Comparison of ENCODE assay signal across 9 cellular contexts in the genomic region with DNA sequence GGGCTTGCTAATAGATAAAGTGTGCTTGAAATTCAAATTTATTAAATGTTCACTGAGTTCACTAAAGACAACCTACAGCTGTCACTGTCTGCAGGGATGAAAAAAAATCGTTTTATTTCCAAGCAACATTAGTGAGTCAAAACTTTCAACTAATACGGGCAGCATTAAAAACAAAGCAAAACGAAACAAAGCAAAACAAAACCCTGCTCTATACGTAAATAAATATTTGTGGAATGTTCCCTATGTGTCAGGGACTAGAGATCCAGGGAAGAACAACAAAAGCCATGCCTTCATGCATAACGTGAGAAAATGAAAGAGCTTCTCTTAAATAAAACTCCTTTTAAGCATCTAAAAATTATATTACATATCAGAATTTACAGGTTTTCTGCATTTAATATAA. TPM values are rescaled to one million over a fixed set of nuclear protein-coding genes. Genes with fewer than 3 reads are reported as not detected.
DNase-seq lines count a peak whose midpoint lies in the region; ATAC-seq, FAIRE-seq and TF ChIP-seq lines count a peak whose summit lies in the region.
"Had no signal": no experiment of that assay in that cellular context is flagged by ENCODE, and none has a peak within 500 bp of the region (broad histone marks: within the 10 kb centered on the region; RNA-seq: fewer than 3 reads in every experiment).

No MANE protein-coding gene starts in this region.

- no peak overlapping the region for H2AK9ac ChIP-seq in IMR-90 (replicated peaks; ENCODE audit: low read depth, low read length, poor library complexity)

- peaks cover 11% of the 10 kb centered on the region for H3K4me1 ChIP-seq in CD4-positive, alpha-beta memory T cell (ENCODE audit: insufficient read depth, low read length)
- H3K4me1 ChIP-seq in IMR-90 (ENCODE audit: control insufficient read depth, insufficient read depth, low read length) (no peaks in the 10 kb centered on the region), endothelial cell of umbilical vein (ENCODE audit: control insufficient read depth, extremely low read depth, insufficient read depth, low read length) (peaks cover 3% of the 10 kb centered on the region), osteoblast (ENCODE audit: insufficient read depth, low read length) (peaks cover 2% of the 10 kb centered on the region)

- no peak overlapping the region for H2AK5ac ChIP-seq in IMR-90 (ENCODE audit: low read depth, low read length)

- no peaks in the 10 kb centered on the region for H3K36me3 ChIP-seq in CD4-positive, alpha-beta memory T cell (ENCODE audit: insufficient read depth, low read length)
- H3K36me3 ChIP-seq in IMR-90 (ENCODE audit: control insufficient read depth, insufficient read depth, low read length) (no peaks in the 10 kb centered on the region), endothelial cell of umbilical vein (ENCODE audit: control insufficient read depth in 2 of 2, extremely low read depth in 1 of 2, insufficient read depth in 2 of 2, low read length in 2 of 2) (no peaks in the 10 kb centered on the region), osteoblast (ENCODE audit: insufficient read depth, low read length) (no peaks in the 10 kb centered on the region)
- H3K36me3 ChIP-seq: neutrophil had no signal

- H3K9ac ChIP-seq in IMR-90 (ENCODE audit: low read depth, low read length) = no peak overlapping the region
- peak overlapping the region; percentile 33 for H3K9ac ChIP-seq in endothelial cell of umbilical vein (replicated peaks; ENCODE audit: extremely low read depth, insufficient read depth, low read length)

- in situ Hi-C loops in IMR-90 (cut with MboI; ENCODE audit: low sequenced_read_pairs) = no loop called here

- H4K8ac ChIP-seq in IMR-90 (ENCODE audit: low read depth in 2 of 2, low read length in 2 of 2) = no peak overlapping the region

- H3K27ac ChIP-seq in CD4-positive, alpha-beta memory T cell (ENCODE audit: low read depth, low read length) = no peak overlapping the region
- no peak overlapping the region for H3K27ac ChIP-seq in IMR-90 (ENCODE audit: insufficient read depth, low read length)
- H3K27ac ChIP-seq in endothelial cell of umbilical vein (ENCODE audit: insufficient read depth, low read depth, low read length) = no peak overlapping the region
- no peak overlapping the region for H3K27ac ChIP-seq in osteoblast (ENCODE audit: low read depth, low read length)
- H3K27ac ChIP-seq: neutrophil had no signal

- no peak overlapping the region for H2BK120ac ChIP-seq in IMR-90 (ENCODE audit: low read depth, low read length)

- H3K4me1 Mint-ChIP-seq in CD4-positive, alpha-beta memory T cell = peaks cover 8 to 25% (median 15%) of the 10 kb centered on the region in 4 donors

- H3K56ac ChIP-seq in IMR-90 (ENCODE audit: extremely low read depth, insufficient read depth, low read length) = no peak overlapping the region

- H2AFZ ChIP-seq in IMR-90 (replicated peaks; ENCODE audit: low read length, poor library complexity) (no peak overlapping the region), endothelial cell of umbilical vein (ENCODE audit: low read depth, low read length) (peak overlapping the region; percentile 91), osteoblast (ENCODE audit: low read length) (peak overlapping the region; percentile 96)

- no peak for FAIRE-seq in endothelial cell of umbilical vein (lab: Jason Lieb, UNC)

- no peak overlapping the region for H2BK20ac ChIP-seq in IMR-90 (ENCODE audit: low read depth, low read length)

- H4K5ac ChIP-seq in IMR-90 (ENCODE audit: low read depth, low read length) = no peak overlapping the region

- H3K9me1 ChIP-seq in IMR-90 (ENCODE audit: insufficient read depth, low read length) (no peaks in the 10 kb centered on the region), endothelial cell of umbilical vein (replicated peaks; ENCODE audit: control insufficient read depth, extremely low read depth, insufficient read depth, low read length) (no peaks in the 10 kb centered on the region)

- no peaks in the 10 kb centered on the region for H3K79me1 ChIP-seq in IMR-90 (ENCODE audit: low read depth in 1 of 2, low read length in 2 of 2)

- H4K20me1 ChIP-seq in IMR-90 (ENCODE audit: insufficient read depth, low read length) (no peaks in the 10 kb centered on the region), endothelial cell of umbilical vein (replicated peaks; ENCODE audit: control insufficient read depth, extremely low read depth, insufficient read depth, low read length) (no peaks in the 10 kb centered on the region), osteoblast (ENCODE audit: insufficient read depth, low read length) (no peaks in the 10 kb centered on the region)

- dilution Hi-C loops in IMR-90 (cut with HindIII; ENCODE audit: low sequenced_read_pairs, unreplicated experiment) = no loop called here
- dilution Hi-C loops in endothelial cell of umbilical vein (cut with MboI; ENCODE audit: extremely low pct_ligation_motif_present, low sequenced_read_pairs) = no loop called here

- WGBS in IMR-90 (ENCODE audit: extremely low coverage in 2 of 2, insufficient read length in 1 of 2), 2 experiments = no CpG with 5 or more reads among the region's 5 CpGs

- no peak overlapping the region for H3K27ac Mint-ChIP-seq in CD4-positive, alpha-beta memory T cell

- no peak overlapping the region for H3K18ac ChIP-seq in IMR-90 (ENCODE audit: low read depth, low read length)

- H3K4me3 Mint-ChIP-seq in CD4-positive, alpha-beta memory T cell = peak overlapping the region in 7 of 8 donors; percentile 9 to 72 (median 58)

- no peaks in the 10 kb centered on the region for H3K9me3 ChIP-seq in CD4-positive, alpha-beta memory T cell (ENCODE audit: control insufficient read depth in 1 of 2, low read length in 2 of 2)
- H3K9me3 ChIP-seq in IMR-90 (ENCODE audit: control insufficient read depth, insufficient read depth, low read length) (no peaks in the 10 kb centered on the region), endothelial cell of umbilical vein (replicated peaks; ENCODE audit: control insufficient read depth, insufficient read depth, low read length) (no peaks in the 10 kb centered on the region), osteoblast (ENCODE audit: low read depth, low read length) (no peaks in the 10 kb centered on the region)
- H3K9me3 ChIP-seq: neutrophil had no signal

- H4K91ac ChIP-seq in IMR-90 (ENCODE audit: insufficient read depth, low read depth, low read length) = no peak overlapping the region

- TF ChIP-seq CTCF in IMR-90 (conservative IDR thresholded peaks at IDR 0.05; ENCODE audit: low read depth, low read length) (no peak), endothelial cell of umbilical vein (IDR thresholded peaks at IDR 0.05; ENCODE audit: extremely low read depth in 1 of 2, insufficient read depth in 1 of 2, low read depth in 1 of 2, low read length in 2 of 2) (no peak), osteoblast (IDR thresholded peaks at IDR 0.05; ENCODE audit: extremely low read depth, low read depth, low read length) (no peak)

- no peak overlapping the region for H3K4ac ChIP-seq in IMR-90 (ENCODE audit: low read depth, low read length)

- no peak overlapping the region for H2BK15ac ChIP-seq in IMR-90 (ENCODE audit: low read depth, low read length)

- no peak overlapping the region for H3K14ac ChIP-seq in IMR-90 (replicated peaks; ENCODE audit: low read depth, low read length)

- CTCF ChIA-PET in CD4-positive, alpha-beta memory T cell (lab: Charles Lee; ENCODE audit: partially characterized antibody) = no interaction called here
- CTCF ChIA-PET in IMR-90 (lab: Yijun Ruan, JAX) = no interaction called here
- CTCF ChIA-PET in endothelial cell of umbilical vein (lab: Charles Lee) = interaction anchor here (1.0 to 1.7 kb wide), 4 partner anchors 8 to 29 kb away, joined by 3 to 5 read pairs (median 4); no protein-coding TSS in a partner anchor

- H3K4me3 ChIP-seq in CD4-positive, alpha-beta memory T cell (ENCODE audit: low read length in 2 of 2) = no peak overlapping the region
- peak overlapping the region; percentile 41 for H3K4me3 ChIP-seq in IMR-90 (ENCODE audit: insufficient read depth, low read depth, low read length)
- H3K4me3 ChIP-seq in endothelial cell of umbilical vein (replicated peaks in 1 of 3; ENCODE audit: insufficient read depth in 1 of 3, low read depth in 1 of 3, low read length in 3 of 3) = peak overlapping the region; percentile 50 to 84 (median 77)
- peak overlapping the region; percentile 75 for H3K4me3 ChIP-seq in osteoblast (ENCODE audit: insufficient read depth, low read length)

- H3K23ac ChIP-seq in IMR-90 (ENCODE audit: low read depth, low read length) = no peak overlapping the region

- TF ChIP-seq RAD21 in IMR-90 (IDR thresholded peaks at IDR 0.05; ENCODE audit: low read length) = no peak

- intact Hi-C loops in CD4-positive, alpha-beta memory T cell (cut with micrococcal nuclease) = no loop called here
- intact Hi-C loops in IMR-90 (cut with micrococcal nuclease) (no loop called here), endothelial cell of umbilical vein (cut with micrococcal nuclease) (no loop called here)

- peaks cover 28 to 48% of the 10 kb centered on the region in 2 donors for H3K27me3 Mint-ChIP-seq in CD4-positive, alpha-beta memory T cell

- no peak for ATAC-seq in IMR-90 (ENCODE audit: low read depth)

- no peak overlapping the region for H2BK5ac ChIP-seq in IMR-90 (ENCODE audit: low read depth, low read length, poor library complexity, severe bottlenecking)

- BruUV-seq in IMR-90 (replicated peaks; lab: Mats Ljungman, UMichigan) (no TSS peak), endothelial cell of umbilical vein (replicated peaks; lab: Mats Ljungman, UMichigan) (no TSS peak)

- no peak for TF ChIP-seq POLR2A in IMR-90 (IDR thresholded peaks at IDR 0.05; ENCODE audit: low read depth, low read length)
- no peak for TF ChIP-seq POLR2A in endothelial cell of umbilical vein (IDR thresholded peaks at IDR 0.05; ENCODE audit: low read depth, low read length)

- POLR2A ChIA-PET in CD4-positive, alpha-beta memory T cell (lab: Charles Lee; ENCODE audit: partially characterized antibody) = no interaction called here
- POLR2A ChIA-PET in IMR-90 (lab: Charles Lee; ENCODE audit: unreplicated experiment) (no interaction called here), endothelial cell of umbilical vein (lab: Charles Lee) (no interaction called here)

- H3K36me3 Mint-ChIP-seq in CD4-positive, alpha-beta memory T cell = no peaks in the 10 kb centered on the region

- no peak for DNase-seq in CD4-positive, alpha-beta memory T cell
- DNase-seq in IMR-90 (no peak), endothelial cell of umbilical vein (ENCODE audit: low read depth, low spot score) (no peak), osteoblast (ENCODE audit: insufficient read length, low spot score, missing footprints) (no peak), NCI-H1694 (lab: John Stamatoyannopoulos, UW) (no peak), NCI-H510A treated with DMSO at 0.1 percent for 48 hours (lab: John Stamatoyannopoulos, UW) (no peak), AML-193 (lab: John Stamatoyannopoulos, UW) (no peak)
- no peak for DNase-seq in stimulated activated CD8-positive, alpha-beta memory T cell treated with anti-CD3 and anti-CD28 coated beads, Interleukin-4, amount 100 ng/mL, for 48 hours

- peaks cover 0 to 9% (median 2%) of the 10 kb centered on the region in 8 donors for H3K9me3 Mint-ChIP-seq in CD4-positive, alpha-beta memory T cell

- peak overlapping the region; percentile 72 for H3K4me2 ChIP-seq in IMR-90 (ENCODE audit: low read depth, low read length)
- H3K4me2 ChIP-seq in endothelial cell of umbilical vein (ENCODE audit: insufficient read depth, low read length) = peak overlapping the region; percentile 99
- peak overlapping the region; percentile 96 for H3K4me2 ChIP-seq in osteoblast (ENCODE audit: insufficient read depth, low read length)

- no peaks in the 10 kb centered on the region for H3K79me2 ChIP-seq in endothelial cell of umbilical vein (ENCODE audit: control insufficient read depth, insufficient read depth, low read length)
- no peaks in the 10 kb centered on the region for H3K79me2 ChIP-seq in osteoblast (ENCODE audit: insufficient read depth, low read length)

- H3K27me3 ChIP-seq in CD4-positive, alpha-beta memory T cell (ENCODE audit: insufficient read depth, low read length) = no peaks in the 10 kb centered on the region
- H3K27me3 ChIP-seq in IMR-90 (ENCODE audit: control insufficient read depth, insufficient read depth, low read length) (no peaks in the 10 kb centered on the region), endothelial cell of umbilical vein (ENCODE audit: control insufficient read depth in 2 of 2, insufficient read depth in 2 of 2, low read length in 2 of 2) (no peaks in the 10 kb centered on the region), osteoblast (ENCODE audit: insufficient read depth, low read length) (no peaks in the 10 kb centered on the region)

RNA-seq across cellular contexts. Expression of a gene that starts 0.6 kb away (rescaled TPM):
- total RNA-seq in CD4-positive, alpha-beta memory T cell = not detected
- under 1 TPM in 1 of 2 donors, not detected in 1; 0.08 TPM for polyA plus RNA-seq in CD4-positive, alpha-beta memory T cell
- under 0.01 TPM in 1 of 2 replicates, not detected in the other for total RNA-seq in IMR-90 (2012; rRNA removed)
- polyA plus RNA-seq in IMR-90 (2012; rRNA removed) = 0.09 TPM in 1 of 2 replicates, not detected in the other
- polyA plus RNA-seq in IMR-90 (2012; cell fraction: cytosol; rRNA removed) = 0.02 TPM in 1 of 2 replicates, not detected in the other
- polyA plus RNA-seq in IMR-90 (2012; cell fraction: nucleus; rRNA removed; ENCODE audit: low replicate concordance) = 0.02 and 0.32 TPM in 2 replicates
- 1.1 and 1.8 TPM in 2 replicates for total RNA-seq in endothelial cell of umbilical vein
- polyA plus RNA-seq in endothelial cell of umbilical vein = 0.56 and 0.66 TPM in 2 replicates
- polyA plus RNA-seq in endothelial cell of umbilical vein (2011; cell fraction: cytosol; rRNA removed) = 0.74 and 0.86 TPM in 2 replicates
- 5.4 and 5.6 TPM in 2 replicates for polyA plus RNA-seq in endothelial cell of umbilical vein (2011; cell fraction: nucleus; rRNA removed)
- 0.34 and 0.80 TPM in 2 replicates for polyA plus RNA-seq in endothelial cell of umbilical vein (2012)
- polyA minus RNA-seq in endothelial cell of umbilical vein = 1.9 and 2.4 TPM in 2 replicates
- polyA minus RNA-seq in endothelial cell of umbilical vein (2011; cell fraction: cytosol; rRNA and poly(A)+ RNA removed) = not detected
- 5.3 and 7.7 TPM in 2 replicates for polyA minus RNA-seq in endothelial cell of umbilical vein (2011; cell fraction: nucleus; rRNA and poly(A)+ RNA removed)
- 0.59 and 1.8 TPM in 2 replicates for total RNA-seq in osteoblast

RNA-seq across cellular contexts. Expression of a gene that starts 49.3 kb away (rescaled TPM):
- total RNA-seq in CD4-positive, alpha-beta memory T cell = not detected
- polyA plus RNA-seq in CD4-positive, alpha-beta memory T cell = not detected
- total RNA-seq in IMR-90 (2012; rRNA removed) (not detected in 2 replicates), endothelial cell of umbilical vein (not detected in 2 replicates), osteoblast (not detected in 2 replicates)
- polyA plus RNA-seq in IMR-90 (2012; rRNA removed) (not detected in 2 replicates), endothelial cell of umbilical vein (not detected in 2 replicates)
- polyA plus RNA-seq in IMR-90 (2012; cell fraction: cytosol; rRNA removed) = not detected in 2 replicates
- polyA plus RNA-seq in IMR-90 (2012; cell fraction: nucleus; rRNA removed; ENCODE audit: low replicate concordance) = not detected in 2 replicates
- polyA plus RNA-seq in endothelial cell of umbilical vein (2011; cell fraction: cytosol; rRNA removed) = not detected in 2 replicates
- polyA plus RNA-seq in endothelial cell of umbilical vein (2011; cell fraction: nucleus; rRNA removed) = not detected in 2 replicates
- polyA plus RNA-seq in endothelial cell of umbilical vein (2012) = not detected in 2 replicates
- polyA minus RNA-seq in endothelial cell of umbilical vein = not detected in 2 replicates
- polyA minus RNA-seq in endothelial cell of umbilical vein (2011; cell fraction: cytosol; rRNA and poly(A)+ RNA removed) = not detected
- polyA minus RNA-seq in endothelial cell of umbilical vein (2011; cell fraction: nucleus; rRNA and poly(A)+ RNA removed) = not detected in 2 replicates

Comparison
In these comparisons a context has a peak if more than half of its experiments do, and no peak if none do; other contexts are left out.
1. H3K4me3 ChIP-seq: peak in IMR-90 (single experiment), endothelial cell of umbilical vein (3 of 3) and osteoblast (single experiment); none in CD4-positive, alpha-beta memory T cell (0 of 2).
2. Peak in every context shown above with its lines, with median percentiles within 50 percentile points of each other: H3K4me2 ChIP-seq.